In the genomic region with DNA sequence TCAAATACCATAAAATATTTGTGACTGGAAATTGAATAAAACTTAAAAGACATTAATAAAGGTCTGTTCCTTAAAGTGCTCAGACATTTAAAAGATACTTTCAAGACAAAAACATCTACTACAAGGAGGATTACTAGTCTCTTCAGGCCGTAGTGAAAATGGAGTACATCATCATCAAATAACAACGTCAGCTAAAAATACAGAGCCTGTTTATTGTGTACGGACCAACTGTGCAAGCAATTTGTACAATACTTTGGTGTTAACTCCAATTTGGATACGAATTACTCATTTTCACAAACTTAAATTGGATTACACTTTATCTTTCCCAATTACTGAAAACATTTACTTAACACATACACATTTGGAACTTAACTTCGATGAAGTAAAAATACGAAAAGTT, we compare ENCODE assay signal across 8 cellular contexts. TPM values are rescaled to one million over a fixed set of nuclear protein-coding genes. Genes with fewer than 3 reads are reported as not detected.
DNase-seq lines count a peak whose midpoint lies in the region; ATAC-seq and TF ChIP-seq lines count a peak whose summit lies in the region.

No MANE protein-coding gene starts in this region.

- no peak for DNase-seq in activated T-cell treated with anti-CD3 and anti-CD28 coated beads, Interleukin-2, amount 50 U/mL, for 24 hours
- DNase-seq in activated T-cell treated with anti-CD3 and anti-CD28 coated beads for 4 hours (no peak), astrocyte of the cerebellum (ENCODE audit: low read depth) (no peak), left kidney (ENCODE audit: low read depth, low spot score) (peak; percentile 43), thyroid gland (no peak), T1000 (lab: John Stamatoyannopoulos, UW) (no peak), foreskin melanocyte (no peak)

- peaks cover 17% of the 10 kb centered on the region for H3K4me1 Mint-ChIP-seq in activated T-cell treated with anti-CD3 and anti-CD28 coated beads, Interleukin-2, amount 50 U/mL, for 24 hours (ENCODE audit: low read depth)

- no peaks in the 10 kb centered on the region for H3K27me3 ChIP-seq in thyroid gland

- no peaks in the 10 kb centered on the region for H3K9me3 Mint-ChIP-seq in activated T-cell treated with anti-CD3 and anti-CD28 coated beads, Interleukin-2, amount 50 U/mL, for 24 hours

- ATAC-seq in GM19397 (IDR thresholded peaks at IDR 0.05; ENCODE audit: unreplicated experiment): no peak

- no peak for TF ChIP-seq CTCF in astrocyte of the cerebellum (IDR thresholded peaks at IDR 0.05; ENCODE audit: low read depth, low read length, missing control alignments)
- no peak for TF ChIP-seq CTCF in thyroid gland (IDR thresholded peaks at IDR 0.05)

- H3K36me3 ChIP-seq in thyroid gland: no peaks in the 10 kb centered on the region

- H3K4me1 ChIP-seq in thyroid gland: peaks cover 0 to 15% of the 10 kb centered on the region in 2 donors

- WGBS in thyroid gland, 2 donors: 11 to 18% methylated on average over 6 of the region's 6 CpGs

- intact Hi-C loops in thyroid gland (cut with DNase I): no loop called here

- peak overlapping the region; percentile 76 for H3K4me3 Mint-ChIP-seq in activated T-cell treated with anti-CD3 and anti-CD28 coated beads, Interleukin-2, amount 50 U/mL, for 24 hours

- no peak for TF ChIP-seq POLR2A in thyroid gland (IDR thresholded peaks at IDR 0.05)

- no peak overlapping the region for H3K27ac Mint-ChIP-seq in activated T-cell treated with anti-CD3 and anti-CD28 coated beads, Interleukin-2, amount 50 U/mL, for 24 hours

- H3K27ac ChIP-seq in thyroid gland: peak overlapping the region in 1 of 3 donors; percentile 82

- no peaks in the 10 kb centered on the region for H3K36me3 Mint-ChIP-seq in activated T-cell treated with anti-CD3 and anti-CD28 coated beads, Interleukin-2, amount 50 U/mL, for 24 hours (ENCODE audit: low read depth)

- peaks cover 78% of the 10 kb centered on the region for H3K27me3 Mint-ChIP-seq in activated T-cell treated with anti-CD3 and anti-CD28 coated beads, Interleukin-2, amount 50 U/mL, for 24 hours

- in situ Hi-C loops in astrocyte of the cerebellum (cut with HindIII; ENCODE audit: low sequenced_read_pairs): no loop called here

- H3K4me3 ChIP-seq in astrocyte of the cerebellum (ENCODE audit: low read depth, low read length): peak overlapping the region; percentile 74
- peak overlapping the region in 2 of 3 donors; percentile 63 to 85 for H3K4me3 ChIP-seq in thyroid gland (replicated peaks in 1 of 3)

- H3K9me3 ChIP-seq in thyroid gland: no peaks in the 10 kb centered on the region

RNA-seq across cellular contexts. Expression of gene CYP39A1, which starts 0.9 kb away (rescaled TPM):
- 10 to 100 TPM in 3 of 4 donors, 1 to 10 TPM in 1; 6.3 to 18.3 (median 13.0) TPM for total RNA-seq in thyroid gland

RNA-seq across cellular contexts. Expression of gene SLC25A27, which starts 1.0 kb away (rescaled TPM):
- 10 to 100 TPM; 26.6 to 81.4 (median 46.5) TPM for total RNA-seq in thyroid gland

RNA-seq across cellular contexts. Expression of gene TDRD6, which starts 35.9 kb away (rescaled TPM):
- 1 to 10 TPM in 3 of 4 donors, under 1 TPM in 1; 0.88 to 1.8 (median 1.4) TPM for total RNA-seq in thyroid gland
